In genomic region chr2:86072271-86072858, GRCh38 we compare ENCODE assay signal across 8 cellular contexts. TPM values are rescaled to one million over a fixed set of nuclear protein-coding genes. Genes with fewer than 3 reads are reported as not detected.
DNase-seq lines count a peak whose midpoint lies in the region; ATAC-seq and TF ChIP-seq lines count a peak whose summit lies in the region.

No MANE protein-coding gene starts in this region.

- peaks cover 12% of the 10 kb centered on the region for H3K4me1 Mint-ChIP-seq in T-helper 2 cell treated with Interferon-gamma antibody and Interleukin-4, amounts not matched to agents 5 μg/mL and 100 μg/mL, for 36 hours (ENCODE audit: low read depth)

- no peaks in the 10 kb centered on the region for H3K4me1 ChIP-seq in mucosa of descending colon (ENCODE audit: low read depth)

- H3K27ac Mint-ChIP-seq in T-helper 2 cell treated with Interferon-gamma antibody and Interleukin-4, amounts not matched to agents 5 μg/mL and 100 μg/mL, for 36 hours: peak overlapping the region; percentile 28

- DNase-seq in T-helper 2 cell treated with Interferon-gamma antibody and Interleukin-4, amounts not matched to agents 5 μg/mL and 100 μg/mL, for 36 hours (ENCODE audit: low spot score): no peak
- DNase-seq in T-helper 2 cell: no peak
- DNase-seq in NCI-H1092 (lab: John Stamatoyannopoulos, UW): peak; percentile 66
- peak; percentile 57 to 84 for DNase-seq in cardiac fibroblast (ENCODE audit: low read depth in 2 of 2)
- DNase-seq in mucosa of descending colon: peak in 1 of 3 donors; percentile 16
- DNase-seq in NCI-H526 treated with DMSO at 0.1 percent for 48 hours (lab: John Stamatoyannopoulos, UW): no peak
- no peak for DNase-seq in activated naive CD4-positive, alpha-beta T cell (lab: John Stamatoyannopoulos, UW)

- ATAC-seq in mucosa of descending colon (peak; percentile 57), HG03039 (IDR thresholded peaks at IDR 0.05; ENCODE audit: unreplicated experiment) (no peak)

- H3K4me3 ChIP-seq in cardiac fibroblast (replicated peaks in 1 of 2; ENCODE audit: low read depth in 2 of 2, low read length in 2 of 2) (no peak overlapping the region), mucosa of descending colon (no peak overlapping the region)

- H3K4me3 Mint-ChIP-seq in T-helper 2 cell treated with Interferon-gamma antibody and Interleukin-4, amounts not matched to agents 5 μg/mL and 100 μg/mL, for 36 hours: no peak overlapping the region

- no peaks in the 10 kb centered on the region for H3K9me3 Mint-ChIP-seq in T-helper 2 cell treated with Interferon-gamma antibody and Interleukin-4, amounts not matched to agents 5 μg/mL and 100 μg/mL, for 36 hours

- intact Hi-C loops in mucosa of descending colon (cut with DNase I, micrococcal nuclease): no loop called here

- H3K9me3 ChIP-seq in mucosa of descending colon: no peaks in the 10 kb centered on the region

- H3K36me3 Mint-ChIP-seq in T-helper 2 cell treated with Interferon-gamma antibody and Interleukin-4, amounts not matched to agents 5 μg/mL and 100 μg/mL, for 36 hours (ENCODE audit: low read depth): peaks cover 54% of the 10 kb centered on the region

- TF ChIP-seq CTCF in cardiac fibroblast (IDR thresholded peaks at IDR 0.05; ENCODE audit: low read depth, low read length) (no peak), mucosa of descending colon (IDR thresholded peaks at IDR 0.05) (no peak)

- H3K36me3 ChIP-seq in mucosa of descending colon (ENCODE audit: low read depth): no peaks in the 10 kb centered on the region

- no peaks in the 10 kb centered on the region for H3K27me3 Mint-ChIP-seq in T-helper 2 cell treated with Interferon-gamma antibody and Interleukin-4, amounts not matched to agents 5 μg/mL and 100 μg/mL, for 36 hours (ENCODE audit: low read depth)

RNA-seq across cellular contexts. Expression of gene POLR1A, which starts 33.3 kb away (rescaled TPM):
- total RNA-seq in mucosa of descending colon: 10 to 100 TPM; 22.8 to 29.3 (median 24.3) TPM

RNA-seq across cellular contexts. Expression of gene PTCD3, which starts 33.7 kb away (rescaled TPM):
- total RNA-seq in mucosa of descending colon: 10 to 100 TPM; 89.3 to 90.5 (median 90.4) TPM

Comparison
In these comparisons a context has a peak if more than half of its experiments do, and no peak if none do; other contexts are left out.
1. DNase-seq: peak in NCI-H1092 (single experiment) and cardiac fibroblast (2 of 2); none in T-helper 2 cell treated with Interferon-gamma antibody and Interleukin-4, amounts not matched to agents 5 μg/mL and 100 μg/mL, for 36 hours (single experiment), T-helper 2 cell (0 of 5), NCI-H526 treated with DMSO at 0.1 percent for 48 hours (single experiment) and activated naive CD4-positive, alpha-beta T cell (0 of 4).